Comparison of ENCODE assay signal across 9 cellular contexts in genomic region chr17:60149691-60150582, GRCh38. TPM values are rescaled to one million over a fixed set of nuclear protein-coding genes. Genes with fewer than 3 reads are reported as not detected.
DNase-seq lines count a peak whose midpoint lies in the region; ATAC-seq lines count a peak whose summit lies in the region.
"Had no signal": no experiment of that assay in that cellular context is flagged by ENCODE, and none has a peak within 500 bp of the region (broad histone marks: within the 10 kb centered on the region; RNA-seq: fewer than 3 reads in every experiment).

Gene CA4 (plus strand): TSS chr17:60149973. CDS start chr17:60150035, 62 bp downstream.

- no peaks in the 10 kb centered on the region for H3K9me3 ChIP-seq in iPS-18a (ENCODE audit: control insufficient read depth, low read depth, low read length)

- POLR2A ChIA-PET in activated CD4-positive, alpha-beta memory T cell treated with anti-CD3 and anti-CD28 coated beads for 36 hours (lab: Charles Lee), result no interaction called here

- peak; percentile 23 for DNase-seq in NCI-H146 (lab: John Stamatoyannopoulos, UW)
- no peak for DNase-seq in NCI-H146 treated with DMSO at 0.1 percent for 48 hours (lab: John Stamatoyannopoulos, UW; ENCODE audit: unreplicated experiment)
- no peak for DNase-seq in activated CD4-positive, alpha-beta memory T cell treated with anti-CD3 and anti-CD28 coated beads for 36 hours
- no peak for DNase-seq in stimulated activated effector memory CD8-positive, alpha-beta T cell treated with anti-CD3 and anti-CD28 coated beads, Interleukin-12 subunit alpha, Interleukin-12 subunit beta, amount 100 ng/mL, for 72 hours (ENCODE audit: low spot score in 2 of 2)
- no peak for DNase-seq in stimulated activated CD8-positive, alpha-beta memory T cell treated with anti-CD3 and anti-CD28 coated beads, Interleukin-4, amount 100 ng/mL, for 48 hours
- no peak for DNase-seq in OCI-M2 (lab: John Stamatoyannopoulos, UW; ENCODE audit: unreplicated experiment)

- no peak within 1 kb of the TSS for H3K27ac ChIP-seq in iPS-18a (ENCODE audit: low read length)

- intact Hi-C loops in activated CD4-positive, alpha-beta memory T cell treated with anti-CD3 and anti-CD28 coated beads for 36 hours (cut with micrococcal nuclease), result no loop called here

- H3K27me3 Mint-ChIP-seq in activated CD4-positive, alpha-beta memory T cell treated with anti-CD3 and anti-CD28 coated beads for 36 hours, result peaks cover 68% of the 10 kb centered on the region

- H3K9me3 Mint-ChIP-seq in activated CD4-positive, alpha-beta memory T cell treated with anti-CD3 and anti-CD28 coated beads for 36 hours, result no peaks in the 10 kb centered on the region
- no peaks in the 10 kb centered on the region for H3K9me3 Mint-ChIP-seq in stimulated activated effector memory CD8-positive, alpha-beta T cell treated with anti-CD3 and anti-CD28 coated beads, Interleukin-12 subunit alpha, Interleukin-12 subunit beta, amount 100 ng/mL, for 72 hours
- H3K9me3 Mint-ChIP-seq: dendritic cell treated with granulocyte-macrophage colony-stimulating factor and Interleukin-4, amounts not matched to agents 40 ng/mL and 50 ng/mL, for 4 days had no signal

- H3K36me3 Mint-ChIP-seq in activated CD4-positive, alpha-beta memory T cell treated with anti-CD3 and anti-CD28 coated beads for 36 hours, result no peaks in the 10 kb centered on the region
- H3K36me3 Mint-ChIP-seq in stimulated activated effector memory CD8-positive, alpha-beta T cell treated with anti-CD3 and anti-CD28 coated beads, Interleukin-12 subunit alpha, Interleukin-12 subunit beta, amount 100 ng/mL, for 72 hours, result no peaks in the 10 kb centered on the region

- no peak for ATAC-seq in stimulated activated effector memory CD8-positive, alpha-beta T cell treated with anti-CD3 and anti-CD28 coated beads, Interleukin-12 subunit alpha, Interleukin-12 subunit beta, amount 100 ng/mL, for 72 hours
- no peak for ATAC-seq in GM18502 (IDR thresholded peaks at IDR 0.05; ENCODE audit: poor library complexity, unreplicated experiment)

- H3K27me3 ChIP-seq in iPS-18a (ENCODE audit: control insufficient read depth, insufficient read depth, low read length), result peaks cover 44% of the 10 kb centered on the region

- H3K27ac Mint-ChIP-seq in activated CD4-positive, alpha-beta memory T cell treated with anti-CD3 and anti-CD28 coated beads for 36 hours, result no peak within 1 kb of the TSS
- no peak within 1 kb of the TSS for H3K27ac Mint-ChIP-seq in stimulated activated effector memory CD8-positive, alpha-beta T cell treated with anti-CD3 and anti-CD28 coated beads, Interleukin-12 subunit alpha, Interleukin-12 subunit beta, amount 100 ng/mL, for 72 hours
- H3K27ac Mint-ChIP-seq: dendritic cell treated with granulocyte-macrophage colony-stimulating factor and Interleukin-4, amounts not matched to agents 40 ng/mL and 50 ng/mL, for 4 days had no signal

- H3K9ac ChIP-seq in iPS-18a (ENCODE audit: low read length), result no peak within 1 kb of the TSS

- H3K4me1 ChIP-seq in iPS-18a (ENCODE audit: control insufficient read depth, low read depth, low read length), result peaks cover 9% of the 10 kb centered on the region

- CTCF ChIA-PET in activated CD4-positive, alpha-beta memory T cell treated with anti-CD3 and anti-CD28 coated beads for 36 hours (lab: Charles Lee), result interaction anchor here (5.9 kb wide), 1 partner anchor 8 kb away, joined by 35 read pairs; no protein-coding TSS in a partner anchor

- peaks cover 7% of the 10 kb centered on the region for H3K4me1 Mint-ChIP-seq in activated CD4-positive, alpha-beta memory T cell treated with anti-CD3 and anti-CD28 coated beads for 36 hours (ENCODE audit: low read depth)
- H3K4me1 Mint-ChIP-seq in stimulated activated effector memory CD8-positive, alpha-beta T cell treated with anti-CD3 and anti-CD28 coated beads, Interleukin-12 subunit alpha, Interleukin-12 subunit beta, amount 100 ng/mL, for 72 hours, result peaks cover 19% of the 10 kb centered on the region

- H3K4me3 Mint-ChIP-seq in activated CD4-positive, alpha-beta memory T cell treated with anti-CD3 and anti-CD28 coated beads for 36 hours, result peak within 1 kb of the TSS; percentile 40
- peak within 1 kb of the TSS; percentile 49 for H3K4me3 Mint-ChIP-seq in stimulated activated effector memory CD8-positive, alpha-beta T cell treated with anti-CD3 and anti-CD28 coated beads, Interleukin-12 subunit alpha, Interleukin-12 subunit beta, amount 100 ng/mL, for 72 hours
- H3K4me3 Mint-ChIP-seq: dendritic cell treated with granulocyte-macrophage colony-stimulating factor and Interleukin-4, amounts not matched to agents 40 ng/mL and 50 ng/mL, for 4 days had no signal

- no peaks in the 10 kb centered on the region for H3K36me3 ChIP-seq in iPS-18a (ENCODE audit: control insufficient read depth, low read depth, low read length)

- H3K4me3 ChIP-seq in iPS-18a (ENCODE audit: low read length), result peak within 1 kb of the TSS; percentile 38

RNA-seq across cellular contexts. Expression of gene CA4, which starts in this region (rescaled TPM):
- total RNA-seq in activated CD4-positive, alpha-beta memory T cell treated with anti-CD3 and anti-CD28 coated beads for 36 hours, result not detected
